ENCODE assay signal across 12 cellular contexts in the genomic region with DNA sequence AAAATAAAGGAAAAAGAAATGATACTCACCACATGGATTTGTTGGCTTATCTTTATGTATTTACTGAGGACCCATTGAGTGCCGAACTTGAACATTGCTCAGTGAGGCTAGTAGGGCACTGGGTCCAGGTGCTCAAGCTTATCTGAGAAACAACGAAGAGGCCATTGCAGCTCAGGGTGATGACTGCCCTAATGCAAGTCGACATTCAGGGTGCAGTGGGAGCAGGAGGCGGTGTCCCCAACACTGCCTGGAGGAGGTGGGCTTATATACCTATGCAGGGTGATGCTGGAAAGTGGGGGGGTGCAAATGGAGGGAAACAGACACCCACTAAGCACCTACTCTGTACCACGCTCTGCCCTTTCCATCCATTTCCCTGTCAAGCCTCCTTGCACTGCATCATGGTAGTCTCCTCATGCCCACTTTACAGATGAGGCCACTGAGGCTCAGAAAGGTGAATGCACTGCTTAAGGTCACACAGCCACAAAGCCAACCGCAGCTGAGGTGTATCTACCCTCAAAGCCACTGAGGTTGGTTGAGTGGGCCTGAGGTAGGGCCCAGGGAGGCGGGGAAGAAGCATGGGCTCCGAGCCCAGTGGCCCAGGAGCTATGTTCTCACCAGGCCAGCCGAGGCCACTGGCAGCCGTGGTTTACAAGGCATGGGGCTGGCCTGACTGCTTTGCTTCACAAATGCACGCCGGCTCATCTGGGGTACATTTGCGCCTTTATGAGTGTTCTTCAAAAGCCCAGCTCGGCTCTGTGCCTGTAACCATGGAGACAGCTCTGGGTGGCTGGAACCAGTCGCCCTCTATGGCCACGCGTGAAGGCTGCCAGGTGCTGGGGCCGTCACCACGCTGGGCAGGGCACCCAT.
DNase-seq lines count a peak whose midpoint lies in the region; ATAC-seq and TF ChIP-seq lines count a peak whose summit lies in the region.
"Had no signal": no experiment of that assay in that cellular context is flagged by ENCODE, and none has a peak within 500 bp of the region (broad histone marks: within the 10 kb centered on the region; RNA-seq: fewer than 3 reads in every experiment).

No MANE protein-coding gene starts in this region.

- H3K4me3 ChIP-seq in AG10803 (ENCODE audit: low read length), result no peak overlapping the region
- H3K4me3 ChIP-seq: skin epidermis had no signal

- no peaks in the 10 kb centered on the region for H3K9me3 Mint-ChIP-seq in nephron
- H3K9me3 Mint-ChIP-seq in activated T-cell treated with anti-CD3 and anti-CD28 coated beads, Interleukin-2, amount 50 U/mL, for 24 hours, result no peaks in the 10 kb centered on the region
- H3K9me3 Mint-ChIP-seq: stimulated activated naive CD8-positive, alpha-beta T cell treated with anti-CD3 and anti-CD28 coated beads, Interleukin-15, Interleukin-2, amounts not matched to agents 100 ng/mL and 50 ng/mL, for 24 hours had no signal

- no peak overlapping the region for H3K27ac ChIP-seq in caudate nucleus (ENCODE audit: low read depth, low read length)

- ATAC-seq in GM19351 (IDR thresholded peaks at IDR 0.05; ENCODE audit: unreplicated experiment) (no peak), HG02571 (IDR thresholded peaks at IDR 0.05; ENCODE audit: unreplicated experiment) (no peak)

- no peak for TF ChIP-seq CTCF in AG10803 (conservative IDR thresholded peaks at IDR 0.05; ENCODE audit: low read length)
- no peak for TF ChIP-seq CTCF in nephron (IDR thresholded peaks at IDR 0.05; ENCODE audit: unreplicated experiment in 3 of 3)

- peaks cover 16% of the 10 kb centered on the region for H3K4me1 Mint-ChIP-seq in nephron
- no peaks in the 10 kb centered on the region for H3K4me1 Mint-ChIP-seq in activated T-cell treated with anti-CD3 and anti-CD28 coated beads, Interleukin-2, amount 50 U/mL, for 24 hours (ENCODE audit: low read depth)
- H3K4me1 Mint-ChIP-seq: CD4-positive, CD25-positive, alpha-beta regulatory T cell had no signal

- H3K36me3 Mint-ChIP-seq in nephron (ENCODE audit: low read depth), result no peaks in the 10 kb centered on the region
- no peaks in the 10 kb centered on the region for H3K36me3 Mint-ChIP-seq in activated T-cell treated with anti-CD3 and anti-CD28 coated beads, Interleukin-2, amount 50 U/mL, for 24 hours (ENCODE audit: low read depth)
- H3K36me3 Mint-ChIP-seq: CD4-positive, CD25-positive, alpha-beta regulatory T cell had no signal

- peak; percentile 78 for DNase-seq in AG10803 (ENCODE audit: low read depth)
- peak; percentile 84 for DNase-seq in NCI-H1105 (lab: John Stamatoyannopoulos, UW)
- peak in 46 of 61 donors; percentile 20 to 86 (median 50) for DNase-seq in caudate nucleus (lab: John Stamatoyannopoulos, UW)
- DNase-seq in EL, result no peak
- no peak for DNase-seq in activated T-cell treated with anti-CD3 and anti-CD28 coated beads, Interleukin-2, amount 50 U/mL, for 24 hours
- DNase-seq: activated naive CD4-positive, alpha-beta T cell; CD4-positive, CD25-positive, alpha-beta regulatory T cell had no signal

- H3K4me3 Mint-ChIP-seq in nephron, result no peak overlapping the region
- no peak overlapping the region for H3K4me3 Mint-ChIP-seq in activated T-cell treated with anti-CD3 and anti-CD28 coated beads, Interleukin-2, amount 50 U/mL, for 24 hours
- H3K4me3 Mint-ChIP-seq: CD4-positive, CD25-positive, alpha-beta regulatory T cell; stimulated activated naive CD8-positive, alpha-beta T cell treated with anti-CD3 and anti-CD28 coated beads, Interleukin-15, Interleukin-2, amounts not matched to agents 100 ng/mL and 50 ng/mL, for 24 hours had no signal

- H3K27ac Mint-ChIP-seq in nephron, result peak overlapping the region in 2 of 3 experiments; percentile 23 to 71
- no peak overlapping the region for H3K27ac Mint-ChIP-seq in activated T-cell treated with anti-CD3 and anti-CD28 coated beads, Interleukin-2, amount 50 U/mL, for 24 hours
- H3K27ac Mint-ChIP-seq: stimulated activated naive CD8-positive, alpha-beta T cell treated with anti-CD3 and anti-CD28 coated beads, Interleukin-15, Interleukin-2, amounts not matched to agents 100 ng/mL and 50 ng/mL, for 24 hours had no signal

- no peaks in the 10 kb centered on the region for H3K27me3 Mint-ChIP-seq in nephron (ENCODE audit: low read depth)
- peaks cover 2% of the 10 kb centered on the region for H3K27me3 Mint-ChIP-seq in activated T-cell treated with anti-CD3 and anti-CD28 coated beads, Interleukin-2, amount 50 U/mL, for 24 hours

Comparison
In these comparisons a context has a peak if more than half of its experiments do, and no peak if none do; other contexts are left out.
1. DNase-seq: peak in AG10803 (single experiment), NCI-H1105 (single experiment) and caudate nucleus (46 of 61); none in EL (single experiment) and activated T-cell treated with anti-CD3 and anti-CD28 coated beads, Interleukin-2, amount 50 U/mL, for 24 hours (single experiment).